Comparison of ENCODE assay signal across 23 cellular contexts in the genomic region with DNA sequence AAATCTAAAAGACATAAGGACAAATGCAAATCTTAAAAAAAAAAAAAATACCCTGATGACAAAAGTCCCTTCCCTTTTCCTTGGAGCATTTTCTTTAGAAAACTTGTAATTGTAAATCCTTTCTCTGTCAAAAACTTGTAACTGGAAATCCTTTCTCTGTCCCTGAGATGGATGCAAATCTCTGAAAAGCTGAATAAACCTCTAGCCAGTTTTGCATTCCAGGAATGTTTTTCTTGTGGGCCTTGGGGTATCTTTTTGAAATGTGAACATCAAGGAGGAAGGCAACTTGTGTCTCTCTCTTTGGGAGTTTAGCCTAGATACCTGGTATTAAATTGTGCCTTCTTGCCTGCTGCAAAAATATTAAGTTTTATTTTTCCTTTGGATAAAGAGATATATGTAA.
"Had no signal": no experiment of that assay in that cellular context is flagged by ENCODE, and none has a peak within 500 bp of the region (broad histone marks: within the 10 kb centered on the region; RNA-seq: fewer than 3 reads in every experiment).

No MANE protein-coding gene starts in this region.

- H3K36me3 ChIP-seq: adrenal gland, Peyer's patch, SJCRH30 had no signal

- H3K27ac Mint-ChIP-seq: activated CD4-positive, alpha-beta T cell treated with anti-CD3 and anti-CD28 coated beads for 36 hours; activated CD8-positive, alpha-beta T cell treated with anti-CD3 and anti-CD28 coated beads for 36 hours; activated naive CD8-positive, alpha-beta T cell treated with anti-CD3 and anti-CD28 coated beads, Interleukin-2, amount 10 ng/mL, durations not matched to agents 7 days and 5 days; activated T-cell treated with anti-CD3 and anti-CD28 coated beads, Interleukin-2, amount 50 U/mL, for 72 hours had no signal

- H3K4me3 Mint-ChIP-seq: activated CD4-positive, alpha-beta T cell treated with anti-CD3 and anti-CD28 coated beads for 36 hours; activated CD8-positive, alpha-beta T cell treated with anti-CD3 and anti-CD28 coated beads for 36 hours; activated naive CD8-positive, alpha-beta T cell treated with anti-CD3 and anti-CD28 coated beads, Interleukin-2, amount 10 ng/mL, durations not matched to agents 7 days and 5 days; activated T-cell treated with anti-CD3 and anti-CD28 coated beads, Interleukin-2, amount 50 U/mL, for 72 hours had no signal

- H3K36me3 Mint-ChIP-seq: activated naive CD8-positive, alpha-beta T cell treated with anti-CD3 and anti-CD28 coated beads, Interleukin-2, amount 10 ng/mL, durations not matched to agents 7 days and 5 days had no signal

- H3K4me1 Mint-ChIP-seq: activated CD4-positive, alpha-beta T cell treated with anti-CD3 and anti-CD28 coated beads for 36 hours; activated naive CD8-positive, alpha-beta T cell treated with anti-CD3 and anti-CD28 coated beads, Interleukin-2, amount 10 ng/mL, durations not matched to agents 7 days and 5 days had no signal

- DNase-seq: activated CD4-positive, alpha-beta T cell treated with anti-CD3 and anti-CD28 coated beads for 36 hours; activated CD8-positive, alpha-beta memory T cell treated with anti-CD3 and anti-CD28 coated beads, Interleukin-2, amount 50 U/mL, for 4 hours; activated CD8-positive, alpha-beta T cell treated with anti-CD3 and anti-CD28 coated beads for 36 hours; activated naive CD4-positive, alpha-beta T cell treated with anti-CD3 and anti-CD28 coated beads, Interleukin-2, amount 50 U/mL, for 16 hours; activated naive CD8-positive, alpha-beta T cell treated with anti-CD3 and anti-CD28 coated beads, Interleukin-2, amount 10 ng/mL, durations not matched to agents 7 days and 5 days; activated T-cell treated with anti-CD3 and anti-CD28 coated beads, Interleukin-2, amount 50 U/mL, for 72 hours; adrenal gland; aorta; body of pancreas; central memory CD4-positive, alpha-beta T cell; NCI-H1105 treated with DMSO at 0.1 percent for 48 hours; NCI-H1436 treated with DMSO at 0.1 percent for 48 hours; NCI-H187; NCI-H510A treated with DMSO at 0.1 percent for 48 hours; NK-92 treated with Interleukin-12 subunit alpha and Interleukin-12 subunit beta, amount 100 ng/mL, for 24 hours; Peyer's patch; Right ventricle myocardium superior; SJCRH30; SK-N-SH; T-helper 1 cell had no signal

- H3K9me2 ChIP-seq: SK-N-SH had no signal

- H3K27ac ChIP-seq: adrenal gland, body of pancreas, KMS-11, Peyer's patch, RWPE1, SJCRH30, VCaP had no signal

- H3K9ac ChIP-seq: KMS-11, SK-N-SH had no signal

- H3K27me3 ChIP-seq: adrenal gland, body of pancreas, Peyer's patch, SJCRH30 had no signal

- H3K4me2 ChIP-seq: KMS-11, SK-N-SH had no signal

- H3K4me1 ChIP-seq: adrenal gland, body of pancreas, Peyer's patch, SJCRH30 had no signal

- H3K27me3 Mint-ChIP-seq: activated CD4-positive, alpha-beta T cell treated with anti-CD3 and anti-CD28 coated beads for 36 hours; activated CD8-positive, alpha-beta T cell treated with anti-CD3 and anti-CD28 coated beads for 36 hours; activated naive CD8-positive, alpha-beta T cell treated with anti-CD3 and anti-CD28 coated beads, Interleukin-2, amount 10 ng/mL, durations not matched to agents 7 days and 5 days had no signal

- H3K9me3 Mint-ChIP-seq: activated CD8-positive, alpha-beta T cell treated with anti-CD3 and anti-CD28 coated beads for 36 hours; activated naive CD8-positive, alpha-beta T cell treated with anti-CD3 and anti-CD28 coated beads, Interleukin-2, amount 10 ng/mL, durations not matched to agents 7 days and 5 days; activated T-cell treated with anti-CD3 and anti-CD28 coated beads, Interleukin-2, amount 50 U/mL, for 72 hours had no signal

- H3K4me3 ChIP-seq: adrenal gland, body of pancreas, Peyer's patch, SJCRH30 had no signal

- H3K9me3 ChIP-seq: adrenal gland, body of pancreas, Peyer's patch, SJCRH30, SK-N-SH had no signal

- ATAC-seq: activated CD4-positive, alpha-beta T cell treated with anti-CD3 and anti-CD28 coated beads for 36 hours; activated CD8-positive, alpha-beta T cell treated with anti-CD3 and anti-CD28 coated beads for 36 hours; activated T-cell treated with anti-CD3 and anti-CD28 coated beads, Interleukin-2, amount 50 U/mL, for 72 hours; body of pancreas had no signal
